In genomic region chr7:48909887-48910286, GRCh38 we compare ENCODE assay signal across 11 cellular contexts. TPM values are rescaled to one million over a fixed set of nuclear protein-coding genes. Genes with fewer than 3 reads are reported as not detected.
"Had no signal": no experiment of that assay in that cellular context is flagged by ENCODE, and none has a peak within 500 bp of the region (broad histone marks: within the 10 kb centered on the region; RNA-seq: fewer than 3 reads in every experiment).

No MANE protein-coding gene starts in this region.

RNA-seq across cellular contexts. Expression of gene CDC14C, which starts 14.5 kb away (rescaled TPM):
- total RNA-seq: OCI-LY7, PC-3, PC-9, Peyer's patch, Right ventricle myocardium inferior, Right ventricle myocardium superior, RPMI7951, SJCRH30, SJSA1, SK-MEL-5 had no signal
- polyA plus RNA-seq: SK-N-SH had no signal
